Comparison of ENCODE assay signal across 1 cellular context in the genomic region with DNA sequence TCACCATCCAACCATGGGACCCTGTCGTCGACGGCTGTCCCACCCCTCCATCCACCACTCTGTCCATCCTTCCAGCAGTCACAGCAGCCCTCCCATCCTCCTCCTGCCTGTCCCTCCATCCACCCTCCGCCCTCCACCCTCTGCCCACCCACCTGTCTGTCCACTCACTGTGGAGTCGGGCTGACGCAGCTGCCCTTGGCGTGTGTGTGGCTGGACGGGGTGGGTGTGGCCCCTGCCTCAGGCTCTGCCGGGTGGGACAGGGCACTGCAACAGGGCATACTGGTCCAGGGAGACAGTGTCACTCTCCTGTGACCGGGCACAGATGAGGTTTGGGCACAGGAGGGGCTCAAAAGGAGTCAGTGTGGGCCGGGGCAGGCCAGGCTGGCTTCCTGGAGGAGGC.
TF ChIP-seq lines count a peak whose summit lies in the region.

No MANE protein-coding gene starts in this region.

TF ChIP-seq in H1, 55 proteins besides CTCF, POLR2A, EP300 and RAD21:
- no peak for TF ChIP-seq TEAD4 (IDR thresholded peaks at IDR 0.05; ENCODE audit: low read depth, low read length)
- no peak for TF ChIP-seq SUZ12 (IDR thresholded peaks at IDR 0.05; ENCODE audit: low read length)
- TF ChIP-seq YY1 (IDR thresholded peaks at IDR 0.05; ENCODE audit: low read depth, low read length), result no peak
- TF ChIP-seq CBX5 (IDR thresholded peaks at IDR 0.05; ENCODE audit: low read depth, low read length), result no peak
- no peak for TF ChIP-seq KDM4A (IDR thresholded peaks at IDR 0.05; ENCODE audit: low read depth, low read length, severe bottlenecking)
- TF ChIP-seq, protein P1, sequence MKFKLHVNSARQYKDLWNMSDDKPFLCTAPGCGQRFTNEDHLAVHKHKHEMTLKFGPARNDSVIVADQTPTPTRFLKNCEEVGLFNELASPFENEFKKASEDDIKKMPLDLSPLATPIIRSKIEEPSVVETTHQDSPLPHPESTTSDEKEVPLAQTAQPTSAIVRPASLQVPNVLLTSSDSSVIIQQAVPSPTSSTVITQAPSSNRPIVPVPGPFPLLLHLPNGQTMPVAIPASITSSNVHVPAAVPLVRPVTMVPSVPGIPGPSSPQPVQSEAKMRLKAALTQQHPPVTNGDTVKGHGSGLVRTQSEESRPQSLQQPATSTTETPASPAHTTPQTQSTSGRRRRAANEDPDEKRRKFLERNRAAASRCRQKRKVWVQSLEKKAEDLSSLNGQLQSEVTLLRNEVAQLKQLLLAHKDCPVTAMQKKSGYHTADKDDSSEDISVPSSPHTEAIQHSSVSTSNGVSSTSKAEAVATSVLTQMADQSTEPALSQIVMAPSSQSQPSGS (IDR thresholded peaks at IDR 0.05; ENCODE audit: low read length), result no peak
- TF ChIP-seq KDM5A (IDR thresholded peaks at IDR 0.05; ENCODE audit: low read length), result no peak
- no peak for TF ChIP-seq MAFK (IDR thresholded peaks at IDR 0.05; ENCODE audit: low read depth, low read length)
- TF ChIP-seq GABPA (IDR thresholded peaks at IDR 0.05; ENCODE audit: borderline replicate concordance, insufficient read depth, low read length), result no peak
- no peak for TF ChIP-seq RBBP5 (IDR thresholded peaks at IDR 0.05; ENCODE audit: borderline replicate concordance, low read depth, low read length)
- no peak for TF ChIP-seq CHD2 (IDR thresholded peaks at IDR 0.05; ENCODE audit: low read length)
- no peak for TF ChIP-seq TCF12 (IDR thresholded peaks at IDR 0.05; ENCODE audit: low read depth, low read length)
- TF ChIP-seq BACH1 (IDR thresholded peaks at IDR 0.05; ENCODE audit: low read length), result no peak
TF ChIP-seq in H1: peak in this region for 0.
